8 cellular contexts compared by ENCODE assay signal in genomic region chr12:8949525-8950286, GRCh38. TPM values are rescaled to one million over a fixed set of nuclear protein-coding genes. Genes with fewer than 3 reads are reported as not detected.
DNase-seq lines count a peak whose midpoint lies in the region; ATAC-seq, FAIRE-seq and TF ChIP-seq lines count a peak whose summit lies in the region.

TSS of gene M6PR (minus strand) at chr12:8949645. CDS start at chr12:8946404, 3,241 bp downstream.

- H3K27me3 ChIP-seq in bronchial epithelial cell (ENCODE audit: control insufficient read depth, insufficient read depth, low read length) (no peaks in the 10 kb centered on the region), small intestine (ENCODE audit: control insufficient read depth in 2 of 2, insufficient read depth in 2 of 2, low read length in 2 of 2) (no peaks in the 10 kb centered on the region)

- 0% methylated on average over 58 of the region's 58 CpGs for WGBS in small intestine, 3 donors

- H3K36me3 ChIP-seq in bronchial epithelial cell (ENCODE audit: control insufficient read depth, insufficient read depth, low read length) (peaks cover 4% of the 10 kb centered on the region), small intestine (ENCODE audit: control insufficient read depth in 2 of 2, insufficient read depth in 2 of 2, low read length in 2 of 2) (peaks cover 0 to 4% of the 10 kb centered on the region in 2 donors)

- H3K4me3 ChIP-seq in AG09309 (ENCODE audit: control insufficient read depth, low read depth, low read length), result peak within 1 kb of the TSS; percentile 95
- peak within 1 kb of the TSS; percentile 97 for H3K4me3 ChIP-seq in WI38 (ENCODE audit: low read depth, low read length)
- peak within 1 kb of the TSS; percentile 73 for H3K4me3 ChIP-seq in bronchial epithelial cell (ENCODE audit: low read depth, low read length)
- H3K4me3 ChIP-seq in small intestine (ENCODE audit: low read depth in 1 of 2, low read length in 2 of 2), result peak within 1 kb of the TSS; percentile 61 to 81

- H3K4me1 ChIP-seq in small intestine (ENCODE audit: control insufficient read depth in 2 of 2, insufficient read depth in 1 of 2, low read depth in 1 of 2, low read length in 1 of 2), result peaks cover 0 to 2% of the 10 kb centered on the region in 2 donors

- TF ChIP-seq CTCF in AG09309 (IDR thresholded peaks at IDR 0.05; ENCODE audit: control insufficient read depth, insufficient read depth, low read depth, low read length, missing control alignments) (peak; percentile 49), WI38 (IDR thresholded peaks at IDR 0.05; ENCODE audit: low read depth, low read length) (peak; percentile 38; the same call in 1 of the 2 replicates), bronchial epithelial cell (IDR thresholded peaks at IDR 0.05; ENCODE audit: insufficient read depth, low read length, severe bottlenecking) (peak; percentile 71)

- no peak for FAIRE-seq in bronchial epithelial cell (lab: Jason Lieb, UNC)
- FAIRE-seq in small intestine (lab: Jason Lieb, UNC), result no peak

- ATAC-seq in GM18909 (IDR thresholded peaks at IDR 0.05; ENCODE audit: poor library complexity, unreplicated experiment) (peak; percentile 89), HG03175 (IDR thresholded peaks at IDR 0.05; ENCODE audit: unreplicated experiment) (peak; percentile 85)

- peak within 1 kb of the TSS; percentile 79 to 100 for H3K27ac ChIP-seq in small intestine (ENCODE audit: low read depth in 1 of 2, low read length in 1 of 2)

- H3K9me3 ChIP-seq in small intestine (ENCODE audit: control insufficient read depth, low read depth), result no peaks in the 10 kb centered on the region

- DNase-seq in AG09309 (ENCODE audit: low read depth) (peak; percentile 72), NCI-H2227 treated with DMSO at 0.1 percent for 48 hours (lab: John Stamatoyannopoulos, UW) (peak; percentile 93), bronchial epithelial cell (ENCODE audit: low read depth) (peak; percentile 88), iPS-NIHi11 (ENCODE audit: low spot score) (peak; percentile 98), small intestine (peak; percentile 96)

RNA-seq across cellular contexts. Expression of gene M6PR, which starts in this region (rescaled TPM):
- total RNA-seq in bronchial epithelial cell, result 259 and 478 TPM in 2 replicates
- 10 to 100 TPM; 25.9 to 49.1 (median 32.4) TPM for polyA plus RNA-seq in small intestine

Comparison
In these comparisons a context has a peak if more than half of its experiments do, and no peak if none do; other contexts are left out.
1. Peak in every context shown above with its lines: DNase-seq, ATAC-seq, H3K4me3 ChIP-seq and H3K27ac ChIP-seq.